Comparison of ENCODE assay signal across 2 cellular contexts in the genomic region with DNA sequence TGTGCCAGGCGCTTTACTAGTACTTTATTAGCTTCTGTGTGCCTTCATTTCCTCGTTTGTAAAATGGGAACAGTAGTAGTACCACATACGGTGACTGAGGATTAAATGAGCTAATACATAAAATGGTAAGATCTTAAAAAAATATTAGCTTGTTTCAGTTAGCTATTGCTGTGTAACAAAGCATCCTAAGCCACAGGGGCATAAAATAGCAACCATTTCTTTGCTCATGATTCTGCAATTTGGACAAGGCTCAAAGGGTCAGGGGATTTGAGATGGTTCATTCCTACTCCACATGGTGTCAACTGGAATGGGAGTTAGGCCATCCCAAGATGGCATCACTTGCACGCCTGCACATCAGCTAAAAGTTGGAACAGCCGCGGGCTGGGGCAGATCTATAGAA.
A peak's percentile ranks its signal among the peaks of the same experiment; 100 is the strongest.
TF ChIP-seq lines count a peak whose summit lies in the region.

No MANE protein-coding gene starts in this region.

TF ChIP-seq in HepG2, 621 proteins besides CTCF, POLR2A, EP300 and RAD21:
- TF ChIP-seq ZNF124 (CRISPR knock-in tag; IDR thresholded peaks at IDR 0.05) (no peak), RBAK (CRISPR knock-in tag; IDR thresholded peaks at IDR 0.05) (peak; percentile 70; the same call in 1 of the 2 replicates)

TF ChIP-seq in HEK293, 187 proteins besides CTCF, POLR2A, EP300 and RAD21:
- TF ChIP-seq ZNF549 (tag by site-specific recombination; IDR thresholded peaks at IDR 0.05) (no peak), ZNF660 (tag by site-specific recombination; IDR thresholded peaks at IDR 0.05) (peak; percentile 57; the same call in 1 of the 2 replicates), MEIS1 (CRISPR knock-in tag; IDR thresholded peaks at IDR 0.05; ENCODE audit: borderline replicate concordance) (no peak), ZNF664 (tag by site-specific recombination; IDR thresholded peaks at IDR 0.05) (peak; percentile 70), RBAK (tag by site-specific recombination; IDR thresholded peaks at IDR 0.05) (peak; percentile 98)
- TF ChIP-seq, protein P1, sequence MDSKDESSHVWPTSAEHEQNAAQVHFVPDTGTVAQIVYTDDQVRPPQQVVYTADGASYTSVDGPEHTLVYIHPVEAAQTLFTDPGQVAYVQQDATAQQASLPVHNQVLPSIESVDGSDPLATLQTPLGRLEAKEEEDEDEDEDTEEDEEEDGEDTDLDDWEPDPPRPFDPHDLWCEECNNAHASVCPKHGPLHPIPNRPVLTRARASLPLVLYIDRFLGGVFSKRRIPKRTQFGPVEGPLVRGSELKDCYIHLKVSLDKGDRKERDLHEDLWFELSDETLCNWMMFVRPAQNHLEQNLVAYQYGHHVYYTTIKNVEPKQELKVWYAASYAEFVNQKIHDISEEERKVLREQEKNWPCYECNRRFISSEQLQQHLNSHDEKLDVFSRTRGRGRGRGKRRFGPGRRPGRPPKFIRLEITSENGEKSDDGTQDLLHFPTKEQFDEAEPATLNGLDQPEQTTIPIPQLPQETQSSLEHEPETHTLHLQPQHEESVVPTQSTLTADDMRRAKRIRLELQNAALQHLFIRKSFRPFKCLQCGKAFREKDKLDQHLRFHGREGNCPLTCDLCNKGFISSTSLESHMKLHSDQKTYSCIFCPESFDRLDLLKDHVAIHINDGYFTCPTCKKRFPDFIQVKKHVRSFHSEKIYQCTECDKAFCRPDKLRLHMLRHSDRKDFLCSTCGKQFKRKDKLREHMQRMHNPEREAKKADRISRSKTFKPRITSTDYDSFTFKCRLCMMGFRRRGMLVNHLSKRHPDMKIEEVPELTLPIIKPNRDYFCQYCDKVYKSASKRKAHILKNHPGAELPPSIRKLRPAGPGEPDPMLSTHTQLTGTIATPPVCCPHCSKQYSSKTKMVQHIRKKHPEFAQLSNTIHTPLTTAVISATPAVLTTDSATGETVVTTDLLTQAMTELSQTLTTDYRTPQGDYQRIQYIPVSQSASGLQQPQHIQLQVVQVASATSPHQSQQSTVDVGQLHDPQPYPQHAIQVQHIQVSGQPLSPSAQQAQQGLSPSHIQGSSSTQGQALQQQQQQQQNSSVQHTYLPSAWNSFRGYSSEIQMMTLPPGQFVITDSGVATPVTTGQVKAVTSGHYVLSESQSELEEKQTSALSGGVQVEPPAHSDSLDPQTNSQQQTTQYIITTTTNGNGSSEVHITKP (tag by site-specific recombination; IDR thresholded peaks at IDR 0.05), result 0 out of 2 replicates have a peak, but pooled peaks have one; percentile 32
TF ChIP-seq in HEK293: peak in this region for 4.
